ENCODE assay signal across 31 cellular contexts in the genomic region with DNA sequence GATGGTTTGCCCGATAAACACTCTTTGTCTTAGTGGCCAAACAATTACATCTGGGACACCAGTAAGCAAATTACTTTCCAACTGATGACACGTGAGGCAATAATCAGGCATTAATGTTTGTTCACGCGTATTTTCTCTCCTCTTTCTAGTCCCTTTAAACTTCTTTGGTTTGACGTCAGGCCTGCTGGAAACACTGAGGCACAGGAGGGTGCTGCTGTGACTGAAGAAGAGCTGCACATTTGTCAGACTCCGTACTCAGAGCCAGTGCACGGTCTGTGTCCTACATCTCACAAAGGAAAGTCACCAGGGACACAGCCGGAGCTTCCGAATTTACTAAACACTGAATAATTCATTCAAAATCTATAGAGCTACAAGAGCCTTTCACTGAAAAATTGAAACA. TPM values are rescaled to one million over a fixed set of nuclear protein-coding genes. Genes with fewer than 3 reads are reported as not detected.
DNase-seq lines count a peak whose midpoint lies in the region; ATAC-seq, FAIRE-seq and TF ChIP-seq lines count a peak whose summit lies in the region.
"Had no signal": no experiment of that assay in that cellular context is flagged by ENCODE, and none has a peak within 500 bp of the region (broad histone marks: within the 10 kb centered on the region; RNA-seq: fewer than 3 reads in every experiment).

No MANE protein-coding gene starts in this region.

- H3K4me3 Mint-ChIP-seq in nephron: no peak overlapping the region
- H3K4me3 Mint-ChIP-seq: activated CD4-positive, alpha-beta T cell treated with anti-CD3 and anti-CD28 coated beads for 36 hours; activated CD8-positive, alpha-beta T cell treated with anti-CD3 and anti-CD28 coated beads, Interleukin-2, amount 10 ng/mL, durations not matched to agents 7 days and 5 days; activated naive CD8-positive, alpha-beta T cell treated with anti-CD3 and anti-CD28 coated beads, Interleukin-2, amount 50 U/mL, for 24 hours; CD14-positive monocyte; GM23338; naive B cell; stimulated activated memory B cell treated with anti-CD40 and anti-IgM and Interleukin-4, amounts not matched to agents 10 μg/mL and 1 μg/mL and 100 μg/mL, for 72 hours; T-helper 2 cell treated with Interferon-gamma antibody and Interleukin-4, amounts not matched to agents 5 μg/mL and 100 μg/mL, for 36 hours had no signal

- POLR2A ChIA-PET in H1 (lab: Charles Lee; ENCODE audit: partially characterized antibody): interaction anchor here (1.3 kb wide), 1 partner anchor 10 kb away, joined by 3 read pairs; no protein-coding TSS in a partner anchor

- no peak overlapping the region for H3K4me2 ChIP-seq in H1 (ENCODE audit: insufficient read depth in 1 of 2, low read depth in 2 of 2, low read length in 2 of 2)
- H3K4me2 ChIP-seq: GM23338 had no signal

- no peak overlapping the region for H3K18ac ChIP-seq in H1 (ENCODE audit: extremely low read depth, low read length)

- no peak overlapping the region for H3K4me3 ChIP-seq in H1 (ENCODE audit: extremely low read depth in 1 of 4, insufficient read depth in 2 of 4, low read depth in 3 of 4, low read length in 4 of 4)
- H3K4me3 ChIP-seq: GM23338, left ventricle myocardium inferior, pancreas, Peyer's patch, sigmoid colon, suprapubic skin had no signal

- no peak overlapping the region for H4K5ac ChIP-seq in H1 (ENCODE audit: insufficient read length, low read depth, low read length)

- H3K27me3 ChIP-seq in H1 (replicated peaks in 1 of 4; ENCODE audit: control insufficient read depth in 3 of 4, extremely low read depth in 1 of 4, insufficient read depth in 3 of 4, low read length in 3 of 4): no peaks in the 10 kb centered on the region
- H3K27me3 ChIP-seq: brain microvascular endothelial cell, pancreas, Peyer's patch, sigmoid colon, suprapubic skin had no signal

- TF ChIP-seq POLR2A in H1 (IDR thresholded peaks at IDR 0.05; ENCODE audit: control extremely low read depth in 1 of 2, low read depth in 2 of 2, low read length in 2 of 2): no peak

- H4K20me1 ChIP-seq in H1 (replicated peaks in 1 of 2; ENCODE audit: control insufficient read depth in 1 of 2, insufficient read depth in 2 of 2, low read length in 2 of 2): no peaks in the 10 kb centered on the region

- H3K23ac ChIP-seq in H1 (ENCODE audit: insufficient read length): no peak overlapping the region

- H3K4ac ChIP-seq in H1 (replicated peaks; ENCODE audit: insufficient read length, low read depth, low read length): no peak overlapping the region

- H3K23me2 ChIP-seq in H1 (ENCODE audit: low read depth, low read length): no peaks in the 10 kb centered on the region

- no peak for TF ChIP-seq EP300 in H1 (IDR thresholded peaks at IDR 0.05; ENCODE audit: borderline replicate concordance in 1 of 2, low read depth in 2 of 2, low read length in 2 of 2)

- CTCF ChIA-PET in H1 (lab: Charles Lee; ENCODE audit: partially characterized antibody): interaction anchor here (0.6 to 1.1 kb wide), 2 partner anchors 27 to 662 kb away, joined by 3 read pairs; no protein-coding TSS in a partner anchor

- no peak overlapping the region for H2BK12ac ChIP-seq in H1 (ENCODE audit: low read depth, low read length)

- no peaks in the 10 kb centered on the region for H3K36me3 ChIP-seq in H1 (ENCODE audit: control insufficient read depth in 2 of 4, insufficient read depth in 4 of 4, low read length in 3 of 4)
- H3K36me3 ChIP-seq: brain microvascular endothelial cell, pancreas had no signal

- no peak overlapping the region for H2BK20ac ChIP-seq in H1 (ENCODE audit: low read length)

- H3K9ac ChIP-seq in H1 (replicated peaks in 1 of 4; ENCODE audit: extremely low read depth in 1 of 4, low read depth in 3 of 4, low read length in 3 of 4): no peak overlapping the region

- no peak overlapping the region for H2AK5ac ChIP-seq in H1 (ENCODE audit: low read depth, low read length)

- no peaks in the 10 kb centered on the region for H3K79me2 ChIP-seq in H1 (ENCODE audit: control insufficient read depth in 1 of 2, insufficient read depth in 2 of 2, low read length in 2 of 2)

- no peak overlapping the region for H2BK15ac ChIP-seq in H1 (ENCODE audit: low read length)

- no peak overlapping the region for H2BK120ac ChIP-seq in H1 (replicated peaks; ENCODE audit: low read depth, low read length)

- H3K9me3 ChIP-seq in H1 (ENCODE audit: insufficient read depth in 2 of 2, low read depth in 1 of 2, low read length in 1 of 2): no peaks in the 10 kb centered on the region
- H3K9me3 ChIP-seq: left ventricle myocardium inferior, pancreas, Peyer's patch, sigmoid colon, suprapubic skin had no signal

- peaks cover 25% of the 10 kb centered on the region for H3K36me3 Mint-ChIP-seq in nephron (ENCODE audit: low read depth)

- H3K14ac ChIP-seq in H1 (ENCODE audit: insufficient read length): no peak overlapping the region

- no peak for DNase-seq in H1 (ENCODE audit: low read depth in 1 of 2, low spot score in 2 of 2)
- peak in 32 of 49 donors; percentile 5 to 68 (median 30) for DNase-seq in substantia nigra (lab: John Stamatoyannopoulos, UW)
- no peak for DNase-seq in NK-92 (lab: John Stamatoyannopoulos, UW; ENCODE audit: unreplicated experiment)
- DNase-seq: activated CD4-positive, alpha-beta T cell treated with anti-CD3 and anti-CD28 coated beads for 36 hours; activated CD8-positive, alpha-beta T cell treated with anti-CD3 and anti-CD28 coated beads, Interleukin-2, amount 10 ng/mL, durations not matched to agents 7 days and 5 days; activated gamma-delta T cell treated with Interleukin-2 at 50 U/mL for 16 hours; activated naive CD8-positive, alpha-beta T cell treated with anti-CD3 and anti-CD28 coated beads, Interleukin-2, amount 50 U/mL, for 24 hours; activated T-cell treated with anti-CD3 and anti-CD28 coated beads, Interleukin-2, amount 50 U/mL, for 1 hour; brain microvascular endothelial cell; Calu3; effector memory CD4-positive, alpha-beta T cell; foreskin fibroblast; left ventricle myocardium inferior; naive B cell; NCI-H1092 treated with DMSO at 0.1 percent for 48 hours; NCI-H187 treated with DMSO at 0.1 percent for 48 hours; pancreas; Peyer's patch; SHP77 treated with DMSO at 0.1 percent for 48 hours; sigmoid colon; stimulated activated CD4-positive, alpha-beta T cell treated with anti-CD3 and anti-CD28 coated beads, Interleukin-4, amount 100 ng/mL, for 4 hours had no signal

- H3K27me3 Mint-ChIP-seq in nephron (ENCODE audit: low read depth): no peaks in the 10 kb centered on the region
- H3K27me3 Mint-ChIP-seq: activated CD4-positive, alpha-beta T cell treated with anti-CD3 and anti-CD28 coated beads for 36 hours; activated naive CD8-positive, alpha-beta T cell treated with anti-CD3 and anti-CD28 coated beads, Interleukin-2, amount 50 U/mL, for 24 hours; naive B cell; stimulated activated memory B cell treated with anti-CD40 and anti-IgM and Interleukin-4, amounts not matched to agents 10 μg/mL and 1 μg/mL and 100 μg/mL, for 72 hours had no signal

- H2AFZ ChIP-seq in H1 (ENCODE audit: low read length): no peak overlapping the region
- H2AFZ ChIP-seq: GM23338 had no signal

- TF ChIP-seq RAD21 in H1 (IDR thresholded peaks at IDR 0.05 in 1 of 2, conservative IDR thresholded peaks at IDR 0.05 in 1 of 2; ENCODE audit: low read depth in 2 of 2, low read length in 2 of 2): no peak

- 92% methylated on average over 9 of the region's 9 CpGs; no CpG with 5 or more reads in 1 of the 2 experiments for WGBS in H1 (ENCODE audit: extremely low coverage in 1 of 2, insufficient coverage in 1 of 2, insufficient read length in 1 of 2, insufficient replicate concordance in 2 of 2, low coverage in 1 of 2, low lambda C conversion rate in 2 of 2, missing lambda C conversion rate in 1 of 2), 2 experiments

- no peaks in the 10 kb centered on the region for H3K9me3 Mint-ChIP-seq in nephron
- H3K9me3 Mint-ChIP-seq: activated naive CD8-positive, alpha-beta T cell treated with anti-CD3 and anti-CD28 coated beads, Interleukin-2, amount 50 U/mL, for 24 hours; GM23338; naive B cell; stimulated activated memory B cell treated with anti-CD40 and anti-IgM and Interleukin-4, amounts not matched to agents 10 μg/mL and 1 μg/mL and 100 μg/mL, for 72 hours; T-helper 2 cell treated with Interferon-gamma antibody and Interleukin-4, amounts not matched to agents 5 μg/mL and 100 μg/mL, for 36 hours had no signal

- H4K8ac ChIP-seq in H1 (ENCODE audit: extremely low read depth, insufficient read depth, low read length): peak overlapping the region; percentile 68; the same call in 1 of the 2 replicates

- H4K91ac ChIP-seq in H1 (replicated peaks; ENCODE audit: insufficient read length, low read length): no peak overlapping the region

- H3K4me1 Mint-ChIP-seq in nephron: peaks cover 7% of the 10 kb centered on the region
- H3K4me1 Mint-ChIP-seq: GM23338; naive B cell; stimulated activated memory B cell treated with anti-CD40 and anti-IgM and Interleukin-4, amounts not matched to agents 10 μg/mL and 1 μg/mL and 100 μg/mL, for 72 hours had no signal

- peak overlapping the region in 2 of 3 experiments; percentile 0 to 64 for H3K27ac Mint-ChIP-seq in nephron
- H3K27ac Mint-ChIP-seq: activated CD4-positive, alpha-beta T cell treated with anti-CD3 and anti-CD28 coated beads for 36 hours; activated CD8-positive, alpha-beta T cell treated with anti-CD3 and anti-CD28 coated beads, Interleukin-2, amount 10 ng/mL, durations not matched to agents 7 days and 5 days; activated naive CD8-positive, alpha-beta T cell treated with anti-CD3 and anti-CD28 coated beads, Interleukin-2, amount 50 U/mL, for 24 hours; GM23338; naive B cell; stimulated activated memory B cell treated with anti-CD40 and anti-IgM and Interleukin-4, amounts not matched to agents 10 μg/mL and 1 μg/mL and 100 μg/mL, for 72 hours; T-helper 2 cell treated with Interferon-gamma antibody and Interleukin-4, amounts not matched to agents 5 μg/mL and 100 μg/mL, for 36 hours had no signal

- no peaks in the 10 kb centered on the region for H3K4me1 ChIP-seq in H1 (replicated peaks in 1 of 4; ENCODE audit: control insufficient read depth in 3 of 4, insufficient read depth in 4 of 4, low read length in 3 of 4)
- H3K4me1 ChIP-seq: pancreas, Peyer's patch, sigmoid colon, suprapubic skin had no signal

- FAIRE-seq in H1 (lab: Jason Lieb, UNC): no peak
- FAIRE-seq: colon, pancreas had no signal

- no peak overlapping the region for H3K56ac ChIP-seq in H1 (replicated peaks; ENCODE audit: insufficient read length, low read depth, low read length)

- H3K27ac ChIP-seq in angular gyrus (ENCODE audit: low read depth, low read length) (peak overlapping the region; percentile 29), H1 (ENCODE audit: low read depth, low read length) (no peak overlapping the region), substantia nigra (ENCODE audit: low read depth, low read length, poor library complexity, severe bottlenecking) (peak overlapping the region; percentile 35)
- H3K27ac ChIP-seq: brain microvascular endothelial cell, left ventricle myocardium inferior, pancreas, Peyer's patch, sigmoid colon, suprapubic skin had no signal

- H3K79me1 ChIP-seq in H1 (ENCODE audit: low read depth, low read length): no peaks in the 10 kb centered on the region

- TF ChIP-seq CTCF in H1 (IDR thresholded peaks at IDR 0.05; ENCODE audit: control extremely low read depth in 1 of 3, insufficient read depth in 1 of 3, low read depth in 1 of 3, low read length in 3 of 3) (no peak), nephron (IDR thresholded peaks at IDR 0.05; ENCODE audit: unreplicated experiment in 3 of 3) (no peak)

- ATAC-seq in HG02840 (IDR thresholded peaks at IDR 0.05; ENCODE audit: low FRiP score, unreplicated experiment) (no peak), HG03378 (IDR thresholded peaks at IDR 0.05; ENCODE audit: unreplicated experiment) (no peak)
- ATAC-seq: activated CD4-positive, alpha-beta T cell treated with anti-CD3 and anti-CD28 coated beads for 36 hours; activated CD8-positive, alpha-beta T cell treated with anti-CD3 and anti-CD28 coated beads, Interleukin-2, amount 10 ng/mL, durations not matched to agents 7 days and 5 days; activated naive CD8-positive, alpha-beta T cell treated with anti-CD3 and anti-CD28 coated beads, Interleukin-2, amount 50 U/mL, for 24 hours; GM23338; pancreas; stimulated activated memory B cell treated with anti-CD40 and anti-IgM and Interleukin-4, amounts not matched to agents 10 μg/mL and 1 μg/mL and 100 μg/mL, for 72 hours had no signal

- no peak overlapping the region for H2BK5ac ChIP-seq in H1 (ENCODE audit: low read depth, low read length)

RNA-seq across cellular contexts. Expression of a gene that starts 57.6 kb away (rescaled TPM):
- 56.2 and 57.4 TPM in 2 replicates for total RNA-seq in H1 (2021; fragmentation: NEBNext Ultra II Directional; extraction: Animal tissue kit (Norgen Biotek cat#: 25700))
- polyA plus RNA-seq in H1 (2011; rRNA removed): 33.6 and 53.1 TPM in 2 replicates
- 68.5 TPM for polyA plus RNA-seq in H1 (2011; cell fraction: cytosol; rRNA removed)
- polyA plus RNA-seq in H1 (2011; cell fraction: nucleus; rRNA removed): 24.3 TPM
- polyA plus RNA-seq in H1 (2012, experiment 1 of 2): 51.6 to 58.4 TPM (median 55.8 TPM) in 4 replicates
- polyA plus RNA-seq in H1 (2012, experiment 2 of 2): 12.7 TPM
- 43.7 TPM for polyA plus RNA-seq in H1 (2013, experiment 1 of 2)
- 47.2 TPM for polyA plus RNA-seq in H1 (2013, experiment 2 of 2)
- 18.3 and 23.7 TPM in 2 replicates for polyA minus RNA-seq in H1 (2011; rRNA and poly(A)+ RNA removed)
- polyA minus RNA-seq in H1 (2011; cell fraction: cytosol; rRNA and poly(A)+ RNA removed): 13.5 TPM
- polyA minus RNA-seq in H1 (2011; cell fraction: nucleus; rRNA and poly(A)+ RNA removed): 11.6 TPM

RNA-seq across cellular contexts. Expression of a gene that starts 57.9 kb away (rescaled TPM):
- 30.2 and 35.8 TPM in 2 replicates for total RNA-seq in H1 (2021; fragmentation: NEBNext Ultra II Directional; extraction: Animal tissue kit (Norgen Biotek cat#: 25700))
- polyA plus RNA-seq in H1 (2011; rRNA removed): 13.7 and 25.6 TPM in 2 replicates
- polyA plus RNA-seq in H1 (2011; cell fraction: cytosol; rRNA removed): 21.2 TPM
- 8.3 TPM for polyA plus RNA-seq in H1 (2011; cell fraction: nucleus; rRNA removed)
- polyA plus RNA-seq in H1 (2012, experiment 1 of 2): 27.9 to 42.2 TPM (median 30.6 TPM) in 4 replicates
- polyA plus RNA-seq in H1 (2012, experiment 2 of 2): 4.2 TPM
- 31.2 TPM for polyA plus RNA-seq in H1 (2013, experiment 1 of 2)
- 32.0 TPM for polyA plus RNA-seq in H1 (2013, experiment 2 of 2)
- 28.0 and 35.9 TPM in 2 replicates for polyA minus RNA-seq in H1 (2011; rRNA and poly(A)+ RNA removed)
- polyA minus RNA-seq in H1 (2011; cell fraction: cytosol; rRNA and poly(A)+ RNA removed): 22.5 TPM
- 27.0 TPM for polyA minus RNA-seq in H1 (2011; cell fraction: nucleus; rRNA and poly(A)+ RNA removed)

Comparison
In these comparisons a context has a peak if more than half of its experiments do, and no peak if none do; other contexts are left out.
1. DNase-seq: peak in substantia nigra (32 of 49); none in H1 (0 of 2) and NK-92 (single experiment).